ENCODE assay signal across 16 cellular contexts in genomic region chr9:98310752-98311392, GRCh38. TPM values are rescaled to one million over a fixed set of nuclear protein-coding genes. Genes with fewer than 3 reads are reported as not detected.
A peak's percentile ranks its signal among the peaks of the same experiment; 100 is the strongest.
DNase-seq lines count a peak whose midpoint lies in the region; TF ChIP-seq lines count a peak whose summit lies in the region.
"Had no signal": no experiment of that assay in that cellular context is flagged by ENCODE, and none has a peak within 500 bp of the region (broad histone marks: within the 10 kb centered on the region; RNA-seq: fewer than 3 reads in every experiment).

No MANE protein-coding gene starts in this region.

- in situ Hi-C loops in Caki2 (cut with HindIII; ENCODE audit: low pct_unique_long_range_greater_than_20kb, low sequenced_read_pairs) = no loop called here

- peaks cover 16% of the 10 kb centered on the region for H3K4me1 ChIP-seq in PC-9 (replicated peaks; ENCODE audit: insufficient read depth)

- no peaks in the 10 kb centered on the region for H3K36me3 Mint-ChIP-seq in Calu3 (ENCODE audit: insufficient read depth, unreplicated experiment)
- H3K36me3 Mint-ChIP-seq: CD8-positive, alpha-beta memory T cell had no signal

- H3K9me3 Mint-ChIP-seq in Calu3 (ENCODE audit: low read depth, unreplicated experiment) = no peaks in the 10 kb centered on the region
- H3K9me3 Mint-ChIP-seq: CD8-positive, alpha-beta memory T cell had no signal

- no peaks in the 10 kb centered on the region for H3K36me3 ChIP-seq in PC-9 (ENCODE audit: low read depth)
- H3K36me3 ChIP-seq: BLaER1 treated with 17β-estradiol and CSF1 and Interleukin-3, amounts not matched to agents 10 nM and 100 nM; MG63 had no signal

- H3F3A ChIP-seq in PC-9 (ENCODE audit: insufficient read depth, low read depth) = 0 out of 2 replicates have a peak, but pooled peaks cover 9% of the 10 kb centered on the region

- H2AFZ ChIP-seq in PC-9 = no peak overlapping the region

- H3K27ac Mint-ChIP-seq in Calu3 (ENCODE audit: unreplicated experiment) = no peak overlapping the region

- no peaks in the 10 kb centered on the region for H4K20me1 ChIP-seq in PC-9 (ENCODE audit: insufficient read depth)
- H4K20me1 ChIP-seq: BLaER1 treated with 17β-estradiol and CSF1 and Interleukin-3, amounts not matched to agents 10 nM and 100 nM had no signal

- no peaks in the 10 kb centered on the region for H3K27me3 ChIP-seq in PC-9 (ENCODE audit: insufficient read depth, low read depth)
- H3K27me3 ChIP-seq: BLaER1 treated with 17β-estradiol and CSF1 and Interleukin-3, amounts not matched to agents 10 nM and 100 nM; MG63 had no signal

- no peaks in the 10 kb centered on the region for H3K9me3 ChIP-seq in PC-9 (ENCODE audit: insufficient read depth, low read depth)
- H3K9me3 ChIP-seq: BLaER1 treated with 17β-estradiol and CSF1 and Interleukin-3, amounts not matched to agents 10 nM and 100 nM; MG63 had no signal

- H3K4me3 ChIP-seq in NB4 (ENCODE audit: low read depth, low read length) = no peak overlapping the region
- H3K4me3 ChIP-seq in PC-9 = no peak overlapping the region
- H3K4me3 ChIP-seq: BLaER1 treated with 17β-estradiol and CSF1 and Interleukin-3, amounts not matched to agents 10 nM and 100 nM; MG63 had no signal

- H3K4me3 Mint-ChIP-seq in Calu3 (ENCODE audit: low read depth, unreplicated experiment) = no peak overlapping the region
- H3K4me3 Mint-ChIP-seq: CD8-positive, alpha-beta memory T cell had no signal

- TF ChIP-seq POLR2A in NB4 (IDR thresholded peaks at IDR 0.05; ENCODE audit: extremely low read depth, insufficient read length) = no peak

- TF ChIP-seq CTCF in NB4 (IDR thresholded peaks at IDR 0.05; ENCODE audit: low read depth, low read length) (no peak), PC-9 (conservative IDR thresholded peaks at IDR 0.05) (no peak), Calu3 (IDR thresholded peaks at IDR 0.05; ENCODE audit: unreplicated experiment) (no peak)

- DNase-seq in Caki2 (ENCODE audit: low read depth) = peak; percentile 30
- DNase-seq in NB4 (ENCODE audit: low read depth) = peak; percentile 16
- peak; percentile 46 for DNase-seq in cerebellar cortex (ENCODE audit: low spot score)
- DNase-seq in mesenteric fat pad (ENCODE audit: low spot score) = peak; percentile 18
- no peak for DNase-seq in PC-9
- no peak for DNase-seq in NCI-H2107 treated with DMSO at 0.1 percent for 48 hours (lab: John Stamatoyannopoulos, UW; ENCODE audit: unreplicated experiment)
- DNase-seq in Calu3 = no peak
- no peak for DNase-seq in T-helper 1 cell
- DNase-seq: CD8-positive, alpha-beta memory T cell; EL; Karpas-422; MG63; NCI-H1105 treated with DMSO at 0.1 percent for 48 hours; NCI-H187; NCI-H526 treated with DMSO at 0.1 percent for 48 hours had no signal

- H3K79me2 ChIP-seq in PC-9 (ENCODE audit: low read depth) = no peaks in the 10 kb centered on the region

- H3K4me2 ChIP-seq in PC-9 = no peak overlapping the region
- H3K4me2 ChIP-seq: BLaER1 treated with 17β-estradiol and CSF1 and Interleukin-3, amounts not matched to agents 10 nM and 100 nM had no signal

- no peaks in the 10 kb centered on the region for H3K4me1 Mint-ChIP-seq in Calu3 (ENCODE audit: low read depth, unreplicated experiment)
- H3K4me1 Mint-ChIP-seq: CD8-positive, alpha-beta memory T cell had no signal

- POLR2A ChIA-PET in PC-9 (lab: Charles Lee; ENCODE audit: unreplicated experiment) = no interaction called here

- CTCF ChIA-PET in PC-9 (lab: Charles Lee) (no interaction called here), Calu3 (lab: Charles Lee) (no interaction called here)

- no peaks in the 10 kb centered on the region for H3K9me2 ChIP-seq in PC-9 (ENCODE audit: insufficient read depth)

- intact Hi-C loops in PC-9 (cut with micrococcal nuclease; ENCODE audit: unreplicated experiment) (no loop called here), Calu3 (cut with micrococcal nuclease; ENCODE audit: unreplicated experiment) (loop anchor here (10.0 kb wide), 1 partner anchor 394 kb away; the partner anchor contains the start of gene GABBR2)

- H3K27me3 Mint-ChIP-seq in Calu3 (ENCODE audit: unreplicated experiment) = peaks cover 27% of the 10 kb centered on the region

- no TSS peak for BruUV-seq in PC-9 (replicated peaks; lab: Mats Ljungman, UMichigan)
- no TSS peak for BruUV-seq in Calu3 (replicated peaks; lab: Mats Ljungman, UMichigan)

- H3K27ac ChIP-seq in PC-9 = no peak overlapping the region
- H3K27ac ChIP-seq: BLaER1 treated with 17β-estradiol and CSF1 and Interleukin-3, amounts not matched to agents 10 nM and 100 nM had no signal

RNA-seq across cellular contexts. Expression of gene TBC1D2, which starts 55.4 kb away (rescaled TPM):
- 7.5 and 12.2 TPM in 2 replicates for total RNA-seq in Caki2 (2014; rRNA removed; shearing (Covaris generic); ENCODE audit: low replicate concordance)
- total RNA-seq in mesenteric fat pad (12.0 TPM), PC-9 (2021) (42.9 and 44.7 TPM in 2 replicates), Calu3 (2022) (8.3 TPM in 2 replicates)

Comparison
In these comparisons a context has a peak if more than half of its experiments do, and no peak if none do; other contexts are left out.
1. DNase-seq: peak in Caki2 (single experiment), NB4 (single experiment), cerebellar cortex (single experiment) and mesenteric fat pad (single experiment); none in PC-9 (0 of 2), NCI-H2107 treated with DMSO at 0.1 percent for 48 hours (single experiment), Calu3 (single experiment) and T-helper 1 cell (0 of 5).